In the genomic region with DNA sequence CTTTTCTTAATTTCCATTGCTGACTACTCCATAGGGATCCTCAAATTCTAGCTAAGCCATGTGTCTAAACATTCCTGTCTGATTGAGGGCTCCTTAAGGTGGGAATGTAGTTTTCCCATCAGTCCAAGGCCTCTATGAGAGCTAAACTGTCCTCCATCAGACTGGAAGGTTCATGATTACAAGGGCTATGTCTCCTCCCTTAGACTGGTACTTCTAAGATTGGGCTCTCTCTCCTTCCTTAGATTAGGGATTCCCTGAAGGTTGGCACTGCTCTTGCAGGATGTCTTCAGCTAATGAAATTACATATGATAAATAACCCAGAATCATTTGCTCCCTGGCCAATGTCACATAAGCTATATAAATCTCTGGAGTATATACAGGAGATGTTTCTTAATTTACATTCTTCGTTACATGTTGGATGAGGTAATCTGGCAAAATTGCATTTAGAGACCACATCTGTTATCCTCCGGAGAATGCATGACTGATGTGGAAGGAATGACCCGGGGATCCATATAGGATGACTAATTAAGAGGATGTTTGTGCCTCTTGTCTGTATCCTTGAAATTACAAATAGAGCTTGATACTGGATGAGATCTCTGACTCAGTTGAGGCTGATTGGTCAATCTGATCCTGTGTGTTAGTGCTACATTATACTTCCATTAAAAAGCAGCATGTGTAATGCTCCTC, we compare ENCODE assay signal across 13 cellular contexts. TPM values are rescaled to one million over a fixed set of nuclear protein-coding genes. Genes with fewer than 3 reads are reported as not detected.
DNase-seq lines count a peak whose midpoint lies in the region; ATAC-seq and TF ChIP-seq lines count a peak whose summit lies in the region.
"Had no signal": no experiment of that assay in that cellular context is flagged by ENCODE, and none has a peak within 500 bp of the region (broad histone marks: within the 10 kb centered on the region; RNA-seq: fewer than 3 reads in every experiment).

No MANE protein-coding gene starts in this region.

- no peak for TF ChIP-seq CTCF in AG09309 (IDR thresholded peaks at IDR 0.05; ENCODE audit: control insufficient read depth, insufficient read depth, low read depth, low read length, missing control alignments)
- TF ChIP-seq CTCF in IMR-90 (conservative IDR thresholded peaks at IDR 0.05; ENCODE audit: low read depth, low read length): no peak
- TF ChIP-seq CTCF in kidney epithelial cell (IDR thresholded peaks at IDR 0.05; ENCODE audit: insufficient read depth, low read length, poor library complexity, severe bottlenecking): no peak

- peak overlapping the region; percentile 89 for H3K27ac ChIP-seq in IMR-90 (ENCODE audit: insufficient read depth, low read length)
- H3K27ac ChIP-seq: SK-N-MC had no signal

- no peak overlapping the region for H3K4me3 Mint-ChIP-seq in T-cell
- H3K4me3 Mint-ChIP-seq: activated naive CD4-positive, alpha-beta T cell treated with anti-CD3 and anti-CD28 coated beads for 36 hours had no signal

- peak overlapping the region; percentile 7; the same call in 1 of the 2 replicates for H3K4me2 ChIP-seq in IMR-90 (ENCODE audit: low read depth, low read length)

- peaks cover 6% of the 10 kb centered on the region for H3K4me1 ChIP-seq in IMR-90 (ENCODE audit: control insufficient read depth, insufficient read depth, low read length)

- peak overlapping the region; percentile 88 for H3K56ac ChIP-seq in IMR-90 (ENCODE audit: extremely low read depth, insufficient read depth, low read length)

- peak overlapping the region; percentile 96; the same call in 2 of the 3 replicates for H2BK15ac ChIP-seq in IMR-90 (ENCODE audit: low read depth, low read length)

- peak overlapping the region; percentile 100 for H2BK5ac ChIP-seq in IMR-90 (ENCODE audit: low read depth, low read length, poor library complexity, severe bottlenecking)

- H4K20me1 ChIP-seq in IMR-90 (ENCODE audit: insufficient read depth, low read length): no peaks in the 10 kb centered on the region; the same call in 1 of the 2 replicates

- no peaks in the 10 kb centered on the region for H3K79me1 ChIP-seq in IMR-90 (ENCODE audit: low read depth in 1 of 2, low read length in 2 of 2)

- no CpG with 5 or more reads among the region's 3 CpGs for WGBS in IMR-90 (ENCODE audit: extremely low coverage in 2 of 2, insufficient read length in 1 of 2), 2 experiments

- TF ChIP-seq RAD21 in IMR-90 (IDR thresholded peaks at IDR 0.05; ENCODE audit: low read length): no peak

- H3K4me3 ChIP-seq in AG09309 (ENCODE audit: control insufficient read depth, low read depth, low read length) (no peak overlapping the region), IMR-90 (ENCODE audit: insufficient read depth, low read depth, low read length) (no peak overlapping the region), kidney epithelial cell (ENCODE audit: low read depth, low read length) (no peak overlapping the region)
- H3K4me3 ChIP-seq: SK-N-MC had no signal

- POLR2A ChIA-PET in IMR-90 (lab: Charles Lee; ENCODE audit: unreplicated experiment): no interaction called here
- POLR2A ChIA-PET in T-cell (lab: Charles Lee): interaction anchor here in 1 of 2 donors (0.6 kb wide), 1 partner anchor 10 kb away, joined by 3 read pairs; no protein-coding TSS in a partner anchor

- H3K9me3 Mint-ChIP-seq in T-cell: no peaks in the 10 kb centered on the region
- H3K9me3 Mint-ChIP-seq: activated naive CD4-positive, alpha-beta T cell treated with anti-CD3 and anti-CD28 coated beads for 36 hours had no signal

- H3K27me3 Mint-ChIP-seq in T-cell: peaks cover 39 to 45% of the 10 kb centered on the region in 2 donors

- peak overlapping the region; percentile 99 for H3K23ac ChIP-seq in IMR-90 (ENCODE audit: low read depth, low read length)

- no peaks in the 10 kb centered on the region for H3K36me3 Mint-ChIP-seq in T-cell

- ATAC-seq in IMR-90 (ENCODE audit: low read depth) (peak; percentile 98), T-cell (replicated peaks in 1 of 4) (no peak), HG03025 (IDR thresholded peaks at IDR 0.05; ENCODE audit: low FRiP score, unreplicated experiment) (no peak)

- peak overlapping the region; percentile 100 for H2BK20ac ChIP-seq in IMR-90 (ENCODE audit: low read depth, low read length)

- no peak for TF ChIP-seq POLR2A in IMR-90 (IDR thresholded peaks at IDR 0.05; ENCODE audit: low read depth, low read length)

- H3K36me3 ChIP-seq in IMR-90 (ENCODE audit: control insufficient read depth, insufficient read depth, low read length) (no peaks in the 10 kb centered on the region), kidney epithelial cell (ENCODE audit: control insufficient read depth, insufficient read depth, low read length) (no peaks in the 10 kb centered on the region)

- no peaks in the 10 kb centered on the region for H3K9me3 ChIP-seq in IMR-90 (ENCODE audit: control insufficient read depth, insufficient read depth, low read length)

- H4K8ac ChIP-seq in IMR-90 (ENCODE audit: low read depth in 2 of 2, low read length in 2 of 2): peak overlapping the region; percentile 58 to 94

- no TSS peak for BruUV-seq in IMR-90 (replicated peaks; lab: Mats Ljungman, UMichigan)

- in situ Hi-C loops in IMR-90 (cut with MboI; ENCODE audit: low sequenced_read_pairs): no loop called here
- in situ Hi-C loops in KBM-7 (cut with MboI; ENCODE audit: low pct_unique_long_range_greater_than_20kb, low sequenced_read_pairs): no loop called here

- dilution Hi-C loops in IMR-90 (cut with HindIII; ENCODE audit: low sequenced_read_pairs, unreplicated experiment): no loop called here

- no peak overlapping the region for H2AK9ac ChIP-seq in IMR-90 (replicated peaks; ENCODE audit: low read depth, low read length, poor library complexity)

- peak overlapping the region; percentile 14; the same call in 1 of the 2 replicates for H3K9ac ChIP-seq in IMR-90 (ENCODE audit: low read depth, low read length)

- no peak overlapping the region for H2AFZ ChIP-seq in IMR-90 (replicated peaks; ENCODE audit: low read length, poor library complexity)

- H3K9me1 ChIP-seq in IMR-90 (ENCODE audit: insufficient read depth, low read length): peaks cover 26% of the 10 kb centered on the region

- CTCF ChIA-PET in IMR-90 (lab: Yijun Ruan, JAX) (interaction anchor here (0.6 to 1.0 kb wide), 2 partner anchors 15 to 76 kb away, joined by 3 read pairs; no protein-coding TSS in a partner anchor), T-cell (lab: Charles Lee) (no interaction called here)

- peak overlapping the region; percentile 74 for H4K5ac ChIP-seq in IMR-90 (ENCODE audit: low read depth, low read length)

- H2BK120ac ChIP-seq in IMR-90 (ENCODE audit: low read depth, low read length): peak overlapping the region; percentile 100

- peak overlapping the region; percentile 96 for H2AK5ac ChIP-seq in IMR-90 (ENCODE audit: low read depth, low read length)

- DNase-seq in AG09309 (ENCODE audit: low read depth) (peak; percentile 91), IMR-90 (peak; percentile 100), brain pericyte (ENCODE audit: low read depth, low spot score) (peak; percentile 25), kidney epithelial cell (ENCODE audit: low read depth) (peak; percentile 92), KBM-7 (no peak), T-cell (no peak), COR-L47 (lab: John Stamatoyannopoulos, UW) (no peak)
- DNase-seq: activated naive CD4-positive, alpha-beta T cell treated with anti-CD3 and anti-CD28 coated beads for 36 hours; NCI-H345 had no signal

- peak overlapping the region; percentile 88 for H3K18ac ChIP-seq in IMR-90 (ENCODE audit: low read depth, low read length)

- H3K27me3 ChIP-seq in IMR-90 (ENCODE audit: control insufficient read depth, insufficient read depth, low read length) (no peaks in the 10 kb centered on the region), kidney epithelial cell (ENCODE audit: control insufficient read depth, insufficient read depth, low read length) (no peaks in the 10 kb centered on the region)

- H3K4me1 Mint-ChIP-seq in T-cell: no peaks in the 10 kb centered on the region

- intact Hi-C loops in IMR-90 (cut with micrococcal nuclease): no loop called here

- H4K91ac ChIP-seq in IMR-90 (ENCODE audit: insufficient read depth, low read depth, low read length): peak overlapping the region; percentile 87

- H3K27ac Mint-ChIP-seq in T-cell: no peak overlapping the region
- H3K27ac Mint-ChIP-seq: activated naive CD4-positive, alpha-beta T cell treated with anti-CD3 and anti-CD28 coated beads for 36 hours had no signal

- H3K14ac ChIP-seq in IMR-90 (replicated peaks; ENCODE audit: low read depth, low read length): peak overlapping the region; percentile 96

- H3K4ac ChIP-seq in IMR-90 (ENCODE audit: low read depth, low read length): peak overlapping the region; percentile 98

TF ChIP-seq in IMR-90, 13 proteins besides CTCF, POLR2A, EP300 and RAD21:
- TF ChIP-seq BHLHE40 (IDR thresholded peaks at IDR 0.05; ENCODE audit: low read depth, low read length) (no peak; the same call in 1 of the 2 replicates), FOS (IDR thresholded peaks at IDR 0.05; ENCODE audit: low read depth, low read length) (peak; percentile 95), CHD1 (IDR thresholded peaks at IDR 0.05; ENCODE audit: low read depth, low read length) (peak; percentile 42; the same call in 1 of the 2 replicates), CEBPB (IDR thresholded peaks at IDR 0.05; ENCODE audit: low read depth, low read length) (peak; percentile 79)

RNA-seq across cellular contexts. Expression of a gene that starts 14.2 kb away (rescaled TPM):
- under 0.01 TPM in 1 of 2 replicates, not detected in the other for total RNA-seq in IMR-90 (2012; rRNA removed)
- polyA plus RNA-seq in IMR-90 (2012; rRNA removed): 0.06 TPM in 1 of 2 replicates, not detected in the other
- polyA plus RNA-seq in IMR-90 (2012; cell fraction: cytosol; rRNA removed): not detected in 2 replicates
- polyA plus RNA-seq in IMR-90 (2012; cell fraction: nucleus; rRNA removed; ENCODE audit: low replicate concordance): not detected in 2 replicates
- 0.34 and 0.50 TPM in 2 replicates for total RNA-seq in kidney epithelial cell
- total RNA-seq in T-cell: under 1 TPM in 2 of 5 donors, not detected in 3; 0.03 to 0.19 TPM
- total RNA-seq: liver, urinary bladder had no signal
- polyA plus RNA-seq: liver, urinary bladder had no signal

Comparison
In these comparisons a context has a peak if more than half of its experiments do, and no peak if none do; other contexts are left out.
1. DNase-seq: peak in AG09309 (single experiment), IMR-90 (single experiment), brain pericyte (single experiment) and kidney epithelial cell (single experiment); none in KBM-7 (single experiment), T-cell (0 of 34) and COR-L47 (single experiment).